1 cellular context compared by ENCODE assay signal in the genomic region with DNA sequence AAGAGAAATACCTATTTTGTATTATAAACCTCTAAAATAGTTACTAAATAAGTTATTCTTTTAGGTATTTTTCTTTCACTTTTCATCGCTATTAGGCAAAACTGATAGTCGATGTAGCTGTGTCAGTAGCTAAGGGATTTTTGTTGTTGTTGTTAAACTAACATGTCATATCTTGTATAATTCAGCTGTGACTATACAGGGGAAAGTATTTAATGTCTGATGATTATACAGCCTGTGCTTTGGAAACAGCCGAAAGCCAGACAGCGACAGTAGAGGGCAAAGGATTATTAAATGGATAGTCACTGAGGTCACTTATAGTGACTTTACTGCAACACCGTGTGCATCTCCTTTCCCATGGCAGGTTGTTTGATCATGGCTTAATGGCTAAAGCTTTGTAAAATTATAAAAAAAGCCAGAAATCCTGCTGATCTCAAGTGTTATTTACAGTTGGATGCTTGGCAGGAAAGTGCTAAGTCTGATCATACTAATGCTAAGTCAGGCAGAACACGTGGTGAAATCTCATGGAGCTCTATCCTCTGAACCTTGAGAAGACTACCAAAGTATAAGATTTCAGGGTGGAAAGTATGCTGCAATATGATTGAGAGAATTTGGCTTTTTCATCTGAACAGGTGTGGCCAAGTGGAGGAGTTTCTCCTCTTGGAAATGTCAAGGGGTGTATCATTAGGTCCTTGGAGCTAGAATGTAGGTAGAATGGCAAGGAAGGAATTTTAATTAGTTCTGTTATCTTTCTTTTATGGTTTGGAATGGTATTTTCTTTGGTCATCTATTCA.
A peak's percentile ranks its signal among the peaks of the same experiment; 100 is the strongest.
TF ChIP-seq lines count a peak whose summit lies in the region.

No MANE protein-coding gene starts in this region.

TF ChIP-seq in HEK293, 187 proteins besides CTCF, POLR2A, EP300 and RAD21 (continued from another document):
- peak; percentile 39 for TF ChIP-seq PRDM10 (tag by site-specific recombination; IDR thresholded peaks at IDR 0.05)
- no peak for TF ChIP-seq ZNF626 (tag by site-specific recombination; IDR thresholded peaks at IDR 0.05)
- peak; percentile 22; the same call in 1 of the 2 replicates for TF ChIP-seq PRDM6 (tag by site-specific recombination; IDR thresholded peaks at IDR 0.05)
- no peak for TF ChIP-seq ZNF221 (tag by site-specific recombination; IDR thresholded peaks at IDR 0.05; ENCODE audit: borderline replicate concordance)
- no peak for TF ChIP-seq KLF1 (tag by site-specific recombination; IDR thresholded peaks at IDR 0.05)
- TF ChIP-seq ZNF792 (tag by site-specific recombination; IDR thresholded peaks at IDR 0.05) = no peak
- TF ChIP-seq ZNF37A (tag by site-specific recombination; IDR thresholded peaks at IDR 0.05) = no peak
- no peak for TF ChIP-seq ZNF558 (tag by site-specific recombination; IDR thresholded peaks at IDR 0.05)
- no peak for TF ChIP-seq ZNF664 (tag by site-specific recombination; IDR thresholded peaks at IDR 0.05)
- no peak for TF ChIP-seq ZNF112 (tag by site-specific recombination; IDR thresholded peaks at IDR 0.05)
- TF ChIP-seq, protein P1, sequence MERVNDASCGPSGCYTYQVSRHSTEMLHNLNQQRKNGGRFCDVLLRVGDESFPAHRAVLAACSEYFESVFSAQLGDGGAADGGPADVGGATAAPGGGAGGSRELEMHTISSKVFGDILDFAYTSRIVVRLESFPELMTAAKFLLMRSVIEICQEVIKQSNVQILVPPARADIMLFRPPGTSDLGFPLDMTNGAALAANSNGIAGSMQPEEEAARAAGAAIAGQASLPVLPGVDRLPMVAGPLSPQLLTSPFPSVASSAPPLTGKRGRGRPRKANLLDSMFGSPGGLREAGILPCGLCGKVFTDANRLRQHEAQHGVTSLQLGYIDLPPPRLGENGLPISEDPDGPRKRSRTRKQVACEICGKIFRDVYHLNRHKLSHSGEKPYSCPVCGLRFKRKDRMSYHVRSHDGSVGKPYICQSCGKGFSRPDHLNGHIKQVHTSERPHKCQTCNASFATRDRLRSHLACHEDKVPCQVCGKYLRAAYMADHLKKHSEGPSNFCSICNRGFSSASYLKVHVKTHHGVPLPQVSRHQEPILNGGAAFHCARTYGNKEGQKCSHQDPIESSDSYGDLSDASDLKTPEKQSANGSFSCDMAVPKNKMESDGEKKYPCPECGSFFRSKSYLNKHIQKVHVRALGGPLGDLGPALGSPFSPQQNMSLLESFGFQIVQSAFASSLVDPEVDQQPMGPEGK (tag by site-specific recombination; IDR thresholded peaks at IDR 0.05) = no peak
- peak; percentile 33; the same call in 1 of the 2 replicates for TF ChIP-seq ZBTB17 (tag by site-specific recombination; IDR thresholded peaks at IDR 0.05)
- no peak for TF ChIP-seq SALL2 (tag by site-specific recombination; IDR thresholded peaks at IDR 0.05; ENCODE audit: borderline replicate concordance)
- no peak for TF ChIP-seq HOXC10 (CRISPR knock-in tag; IDR thresholded peaks at IDR 0.05)
- TF ChIP-seq, protein P2, sequence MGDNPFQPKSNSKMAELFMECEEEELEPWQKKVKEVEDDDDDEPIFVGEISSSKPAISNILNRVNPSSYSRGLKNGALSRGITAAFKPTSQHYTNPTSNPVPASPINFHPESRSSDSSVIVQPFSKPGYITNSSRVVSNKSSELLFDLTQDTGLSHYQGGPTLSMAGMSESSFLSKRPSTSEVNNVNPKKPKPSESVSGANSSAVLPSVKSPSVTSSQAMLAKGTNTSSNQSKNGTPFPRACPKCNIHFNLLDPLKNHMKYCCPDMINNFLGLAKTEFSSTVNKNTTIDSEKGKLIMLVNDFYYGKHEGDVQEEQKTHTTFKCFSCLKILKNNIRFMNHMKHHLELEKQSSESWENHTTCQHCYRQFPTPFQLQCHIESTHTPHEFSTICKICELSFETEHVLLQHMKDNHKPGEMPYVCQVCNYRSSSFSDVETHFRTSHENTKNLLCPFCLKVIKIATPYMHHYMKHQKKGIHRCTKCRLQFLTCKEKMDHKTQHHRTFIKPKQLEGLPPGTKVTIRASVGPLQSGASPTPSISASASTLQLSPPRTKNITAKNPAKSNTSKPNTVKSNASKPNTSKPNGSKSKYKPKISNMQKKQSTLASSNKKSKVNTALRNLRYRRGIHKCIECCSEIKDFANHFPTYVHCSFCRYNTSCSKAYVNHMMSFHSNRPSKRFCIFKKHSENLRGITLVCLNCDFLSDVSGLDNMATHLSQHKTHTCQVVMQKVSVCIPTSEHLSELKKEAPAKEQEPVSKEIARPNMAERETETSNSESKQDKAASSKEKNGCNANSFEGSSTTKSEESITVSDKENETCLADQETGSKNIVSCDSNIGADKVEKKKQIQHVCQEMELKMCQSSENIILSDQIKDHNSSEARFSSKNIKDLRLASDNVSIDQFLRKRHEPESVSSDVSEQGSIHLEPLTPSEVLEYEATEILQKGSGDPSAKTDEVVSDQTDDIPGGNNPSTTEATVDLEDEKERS (tag by site-specific recombination; IDR thresholded peaks at IDR 0.05) = no peak
- TF ChIP-seq BCL11B (tag by site-specific recombination; IDR thresholded peaks at IDR 0.05; ENCODE audit: low read depth) = no peak
- no peak for TF ChIP-seq ZNF623 (tag by site-specific recombination; IDR thresholded peaks at IDR 0.05)
- TF ChIP-seq, protein P3, sequence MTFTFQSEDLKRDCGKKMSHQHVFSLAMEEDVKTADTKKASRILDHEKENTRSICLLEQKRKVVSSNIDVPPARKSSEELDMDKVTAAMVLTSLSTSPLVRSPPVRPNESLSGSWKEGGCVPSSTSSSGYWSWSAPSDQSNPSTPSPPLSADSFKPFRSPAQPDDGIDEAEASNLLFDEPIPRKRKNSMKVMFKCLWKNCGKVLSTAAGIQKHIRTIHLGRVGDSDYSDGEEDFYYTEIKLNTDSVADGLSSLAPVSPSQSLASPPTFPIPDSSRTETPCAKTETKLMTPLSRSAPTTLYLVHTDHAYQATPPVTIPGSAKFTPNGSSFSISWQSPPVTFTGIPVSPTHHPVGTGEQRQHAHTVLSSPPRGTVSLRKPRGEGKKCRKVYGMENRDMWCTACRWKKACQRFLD (tag by site-specific recombination; IDR thresholded peaks at IDR 0.05) = no peak
- no peak for TF ChIP-seq ZNF366 (tag by site-specific recombination; conservative IDR thresholded peaks at IDR 0.05)
TF ChIP-seq in HEK293: peak in this region for 3.
